ENCODE assay signal across 1 cellular context in the genomic region with DNA sequence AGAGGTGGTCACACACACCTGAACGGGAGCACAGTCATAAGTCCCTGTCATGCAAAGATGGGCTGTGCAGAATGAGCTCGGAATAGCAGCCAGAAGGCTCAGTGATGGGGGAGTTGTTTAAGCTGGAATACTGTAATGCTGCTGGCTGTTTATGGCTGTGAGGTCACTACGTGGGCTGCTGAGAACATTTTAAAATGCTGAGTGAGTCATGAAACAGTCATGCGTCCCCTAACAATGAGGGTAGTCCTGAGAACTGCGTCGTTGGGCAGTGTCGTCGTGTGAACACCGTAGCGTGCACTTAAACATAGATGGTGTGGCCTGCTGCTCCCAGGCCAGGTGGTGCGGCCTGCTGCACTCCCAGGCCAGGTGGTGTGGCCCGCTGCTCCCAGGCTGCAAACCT.
TF ChIP-seq lines count a peak whose summit lies in the region.

No MANE protein-coding gene starts in this region.

TF ChIP-seq in IMR-90, 13 proteins besides CTCF, POLR2A, EP300 and RAD21:
- TF ChIP-seq BHLHE40 (IDR thresholded peaks at IDR 0.05; ENCODE audit: low read depth, low read length) (peak; percentile 31), FOS (IDR thresholded peaks at IDR 0.05; ENCODE audit: low read depth, low read length) (peak; percentile 94), MAFK (IDR thresholded peaks at IDR 0.05; ENCODE audit: low read depth, low read length) (peak; percentile 31; the same call in 1 of the 2 replicates), RFX5 (IDR thresholded peaks at IDR 0.05; ENCODE audit: low read depth, low read length) (no peak)
- TF ChIP-seq, protein P1, sequence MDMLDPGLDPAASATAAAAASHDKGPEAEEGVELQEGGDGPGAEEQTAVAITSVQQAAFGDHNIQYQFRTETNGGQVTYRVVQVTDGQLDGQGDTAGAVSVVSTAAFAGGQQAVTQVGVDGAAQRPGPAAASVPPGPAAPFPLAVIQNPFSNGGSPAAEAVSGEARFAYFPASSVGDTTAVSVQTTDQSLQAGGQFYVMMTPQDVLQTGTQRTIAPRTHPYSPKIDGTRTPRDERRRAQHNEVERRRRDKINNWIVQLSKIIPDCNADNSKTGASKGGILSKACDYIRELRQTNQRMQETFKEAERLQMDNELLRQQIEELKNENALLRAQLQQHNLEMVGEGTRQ (IDR thresholded peaks at IDR 0.05; ENCODE audit: low read depth, low read length): peak; percentile 5; the same call in 1 of the 2 replicates
